8 cellular contexts compared by ENCODE assay signal in genomic region chr22:21102659-21103267, GRCh38. TPM values are rescaled to one million over a fixed set of nuclear protein-coding genes. Genes with fewer than 3 reads are reported as not detected.
DNase-seq lines count a peak whose midpoint lies in the region; ATAC-seq and TF ChIP-seq lines count a peak whose summit lies in the region.

No MANE protein-coding gene starts in this region.

- H3K27ac Mint-ChIP-seq in CD8-positive, alpha-beta T cell: no peak overlapping the region
- H3K27ac Mint-ChIP-seq in activated CD8-positive, alpha-beta memory T cell treated with anti-CD3 and anti-CD28 coated beads, Interleukin-2, amount 10 ng/mL, durations not matched to agents 7 days and 5 days: no peak overlapping the region

- H3K27me3 Mint-ChIP-seq in CD8-positive, alpha-beta T cell (ENCODE audit: low read depth): peaks cover 20% of the 10 kb centered on the region
- H3K27me3 Mint-ChIP-seq in activated CD8-positive, alpha-beta memory T cell treated with anti-CD3 and anti-CD28 coated beads, Interleukin-2, amount 10 ng/mL, durations not matched to agents 7 days and 5 days: peaks cover 38% of the 10 kb centered on the region

- CTCF ChIA-PET in CD8-positive, alpha-beta T cell (lab: Charles Lee): interaction anchor here (0.7 to 1.9 kb wide), 4 partner anchors 12 to 544 kb away, joined by 3 to 5 read pairs (median 4); no protein-coding TSS in a partner anchor
- CTCF ChIA-PET in activated CD8-positive, alpha-beta memory T cell treated with anti-CD3 and anti-CD28 coated beads, Interleukin-2, amount 10 ng/mL, durations not matched to agents 7 days and 5 days (lab: Charles Lee): interaction anchor here (0.6 to 2.0 kb wide), 12 partner anchors 13 to 540 kb away, joined by 3 to 10 read pairs (median 3); partner anchors contain the start of genes SDF2L1 and THAP7

- peaks cover 7% of the 10 kb centered on the region for H3K4me1 Mint-ChIP-seq in CD8-positive, alpha-beta T cell (ENCODE audit: low read depth)
- peaks cover 5% of the 10 kb centered on the region for H3K4me1 Mint-ChIP-seq in activated CD8-positive, alpha-beta memory T cell treated with anti-CD3 and anti-CD28 coated beads, Interleukin-2, amount 10 ng/mL, durations not matched to agents 7 days and 5 days

- intact Hi-C loops in CD8-positive, alpha-beta T cell (cut with DNase I, micrococcal nuclease): no loop called here

- no peaks in the 10 kb centered on the region for H3K36me3 Mint-ChIP-seq in CD8-positive, alpha-beta T cell
- no peaks in the 10 kb centered on the region for H3K36me3 Mint-ChIP-seq in activated CD8-positive, alpha-beta memory T cell treated with anti-CD3 and anti-CD28 coated beads, Interleukin-2, amount 10 ng/mL, durations not matched to agents 7 days and 5 days

- ATAC-seq in CD8-positive, alpha-beta T cell: peak; percentile 90
- peak; percentile 63 for ATAC-seq in HG02642 (IDR thresholded peaks at IDR 0.05; ENCODE audit: poor library complexity, unreplicated experiment)
- ATAC-seq in activated CD8-positive, alpha-beta memory T cell treated with anti-CD3 and anti-CD28 coated beads, Interleukin-2, amount 10 ng/mL, durations not matched to agents 7 days and 5 days: peak; percentile 98

- no peak overlapping the region for H3K4me3 ChIP-seq in CD8-positive, alpha-beta T cell (ENCODE audit: low read depth, low read length)
- H3K4me3 ChIP-seq in epithelial cell of esophagus (ENCODE audit: low read length): no peak overlapping the region

- TF ChIP-seq CTCF in CD8-positive, alpha-beta T cell (IDR thresholded peaks at IDR 0.05): peak; percentile 70
- peak; percentile 64 for TF ChIP-seq CTCF in epithelial cell of esophagus (IDR thresholded peaks at IDR 0.05; ENCODE audit: insufficient read depth, low read depth, low read length, missing control alignments)

- H3K9me3 Mint-ChIP-seq in CD8-positive, alpha-beta T cell: no peaks in the 10 kb centered on the region
- no peaks in the 10 kb centered on the region for H3K9me3 Mint-ChIP-seq in activated CD8-positive, alpha-beta memory T cell treated with anti-CD3 and anti-CD28 coated beads, Interleukin-2, amount 10 ng/mL, durations not matched to agents 7 days and 5 days (ENCODE audit: low read depth)

- POLR2A ChIA-PET in CD8-positive, alpha-beta T cell (lab: Charles Lee): no interaction called here

- no peak overlapping the region for H3K27ac ChIP-seq in CD8-positive, alpha-beta T cell (ENCODE audit: low read depth, low read length)

- H3K4me3 Mint-ChIP-seq in CD8-positive, alpha-beta T cell: no peak overlapping the region
- no peak overlapping the region for H3K4me3 Mint-ChIP-seq in activated CD8-positive, alpha-beta memory T cell treated with anti-CD3 and anti-CD28 coated beads, Interleukin-2, amount 10 ng/mL, durations not matched to agents 7 days and 5 days

- H3K36me3 ChIP-seq in CD8-positive, alpha-beta T cell (ENCODE audit: insufficient read depth, low read length): no peaks in the 10 kb centered on the region

- peak; percentile 60 to 82 (median 70) for DNase-seq in CD8-positive, alpha-beta T cell
- DNase-seq in NOMO-1 (lab: John Stamatoyannopoulos, UW; ENCODE audit: unreplicated experiment in 2 of 2) (peak; percentile 13 to 42), epithelial cell of esophagus (ENCODE audit: low read depth) (peak; percentile 61), myocyte (ENCODE audit: low read depth) (peak; percentile 39), mesenteric fat pad (ENCODE audit: low spot score) (no peak)
- DNase-seq in activated CD8-positive, alpha-beta memory T cell treated with anti-CD3 and anti-CD28 coated beads, Interleukin-2, amount 10 ng/mL, durations not matched to agents 7 days and 5 days: peak; percentile 82
- peak; percentile 65 for DNase-seq in stimulated activated CD8-positive, alpha-beta memory T cell treated with anti-CD3 and anti-CD28 coated beads, Interleukin-7, amount 100 ng/mL, for 24 hours (ENCODE audit: low read depth)

- H3K9me3 ChIP-seq in CD8-positive, alpha-beta T cell (ENCODE audit: low read length): no peaks in the 10 kb centered on the region

- H3K4me1 ChIP-seq in CD8-positive, alpha-beta T cell (ENCODE audit: insufficient read depth, low read length): peaks cover 5% of the 10 kb centered on the region

- no peaks in the 10 kb centered on the region for H3K27me3 ChIP-seq in CD8-positive, alpha-beta T cell (ENCODE audit: insufficient read depth, low read length)

RNA-seq across cellular contexts. Expression of gene LRRC74B, which starts 57.0 kb away (rescaled TPM):
- total RNA-seq in CD8-positive, alpha-beta T cell: not detected
- total RNA-seq in activated CD8-positive, alpha-beta memory T cell treated with anti-CD3 and anti-CD28 coated beads, Interleukin-2, amount 10 ng/mL, durations not matched to agents 7 days and 5 days: not detected
- total RNA-seq in myocyte (0.08 and 0.88 TPM in 2 replicates), mesenteric fat pad (not detected)
- 0.06 TPM for polyA plus RNA-seq in myocyte (2012)
